1 cellular context compared by ENCODE assay signal in genomic region chr4:74202062-74202586, GRCh38.
TF ChIP-seq lines count a peak whose summit lies in the region.

No MANE protein-coding gene starts in this region.

TF ChIP-seq in HepG2, 621 proteins besides CTCF, POLR2A, EP300 and RAD21 (continued from another document and continues in another):
- TF ChIP-seq ARID4A (CRISPR knock-in tag; IDR thresholded peaks at IDR 0.05; ENCODE audit: borderline replicate concordance), result peak; percentile 24; the same call in 1 of the 2 replicates
- TF ChIP-seq SYNCRIP (IDR thresholded peaks at IDR 0.05; ENCODE audit: insufficient read depth, low read depth, low read length), result no peak
- no peak for TF ChIP-seq ZNF24 (IDR thresholded peaks at IDR 0.05)
- TF ChIP-seq JUND (CRISPR knock-in tag; IDR thresholded peaks at IDR 0.05), result no peak
- TF ChIP-seq TFDP2 (CRISPR knock-in tag; IDR thresholded peaks at IDR 0.05), result no peak
- 0 out of 2 replicates have a peak, but pooled peaks have one; percentile 50 for TF ChIP-seq RFXANK (CRISPR knock-in tag; IDR thresholded peaks at IDR 0.05)
- no peak for TF ChIP-seq ZNF550 (CRISPR knock-in tag; IDR thresholded peaks at IDR 0.05; ENCODE audit: borderline replicate concordance)
- TF ChIP-seq POLR2G (IDR thresholded peaks at IDR 0.05; ENCODE audit: low read depth, low read length), result no peak
- TF ChIP-seq ELF1 (CRISPR knock-in tag; IDR thresholded peaks at IDR 0.05), result peak; percentile 41; the same call in 1 of the 2 replicates
- no peak for TF ChIP-seq BRD4 (CRISPR knock-in tag; IDR thresholded peaks at IDR 0.05)
- TF ChIP-seq, protein P1, sequence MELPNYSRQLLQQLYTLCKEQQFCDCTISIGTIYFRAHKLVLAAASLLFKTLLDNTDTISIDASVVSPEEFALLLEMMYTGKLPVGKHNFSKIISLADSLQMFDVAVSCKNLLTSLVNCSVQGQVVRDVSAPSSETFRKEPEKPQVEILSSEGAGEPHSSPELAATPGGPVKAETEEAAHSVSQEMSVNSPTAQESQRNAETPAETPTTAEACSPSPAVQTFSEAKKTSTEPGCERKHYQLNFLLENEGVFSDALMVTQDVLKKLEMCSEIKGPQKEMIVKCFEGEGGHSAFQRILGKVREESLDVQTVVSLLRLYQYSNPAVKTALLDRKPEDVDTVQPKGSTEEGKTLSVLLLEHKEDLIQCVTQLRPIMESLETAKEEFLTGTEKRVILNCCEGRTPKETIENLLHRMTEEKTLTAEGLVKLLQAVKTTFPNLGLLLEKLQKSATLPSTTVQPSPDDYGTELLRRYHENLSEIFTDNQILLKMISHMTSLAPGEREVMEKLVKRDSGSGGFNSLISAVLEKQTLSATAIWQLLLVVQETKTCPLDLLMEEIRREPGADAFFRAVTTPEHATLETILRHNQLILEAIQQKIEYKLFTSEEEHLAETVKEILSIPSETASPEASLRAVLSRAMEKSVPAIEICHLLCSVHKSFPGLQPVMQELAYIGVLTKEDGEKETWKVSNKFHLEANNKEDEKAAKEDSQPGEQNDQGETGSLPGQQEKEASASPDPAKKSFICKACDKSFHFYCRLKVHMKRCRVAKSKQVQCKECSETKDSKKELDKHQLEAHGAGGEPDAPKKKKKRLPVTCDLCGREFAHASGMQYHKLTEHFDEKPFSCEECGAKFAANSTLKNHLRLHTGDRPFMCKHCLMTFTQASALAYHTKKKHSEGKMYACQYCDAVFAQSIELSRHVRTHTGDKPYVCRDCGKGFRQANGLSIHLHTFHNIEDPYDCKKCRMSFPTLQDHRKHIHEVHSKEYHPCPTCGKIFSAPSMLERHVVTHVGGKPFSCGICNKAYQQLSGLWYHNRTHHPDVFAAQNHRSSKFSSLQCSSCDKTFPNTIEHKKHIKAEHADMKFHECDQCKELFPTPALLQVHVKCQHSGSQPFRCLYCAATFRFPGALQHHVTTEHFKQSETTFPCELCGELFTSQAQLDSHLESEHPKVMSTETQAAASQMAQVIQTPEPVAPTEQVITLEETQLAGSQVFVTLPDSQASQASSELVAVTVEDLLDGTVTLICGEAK (IDR thresholded peaks at IDR 0.05), result no peak
- TF ChIP-seq, protein P1 (CRISPR knock-in tag; IDR thresholded peaks at IDR 0.05), result peak; percentile 25; the same call in 1 of the 2 replicates
- TF ChIP-seq NCOA5 (CRISPR knock-in tag; IDR thresholded peaks at IDR 0.05), result no peak
- no peak for TF ChIP-seq SRSF4 (IDR thresholded peaks at IDR 0.05; ENCODE audit: low read depth, low read length, poor library complexity, severe bottlenecking)
- TF ChIP-seq, protein P2, sequence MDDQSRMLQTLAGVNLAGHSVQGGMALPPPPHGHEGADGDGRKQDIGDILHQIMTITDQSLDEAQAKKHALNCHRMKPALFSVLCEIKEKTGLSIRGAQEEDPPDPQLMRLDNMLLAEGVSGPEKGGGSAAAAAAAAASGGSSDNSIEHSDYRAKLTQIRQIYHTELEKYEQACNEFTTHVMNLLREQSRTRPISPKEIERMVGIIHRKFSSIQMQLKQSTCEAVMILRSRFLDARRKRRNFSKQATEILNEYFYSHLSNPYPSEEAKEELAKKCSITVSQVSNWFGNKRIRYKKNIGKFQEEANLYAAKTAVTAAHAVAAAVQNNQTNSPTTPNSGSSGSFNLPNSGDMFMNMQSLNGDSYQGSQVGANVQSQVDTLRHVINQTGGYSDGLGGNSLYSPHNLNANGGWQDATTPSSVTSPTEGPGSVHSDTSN (CRISPR knock-in tag; IDR thresholded peaks at IDR 0.05; ENCODE audit: borderline replicate concordance), result no peak
- TF ChIP-seq ZBTB1 (CRISPR knock-in tag; IDR thresholded peaks at IDR 0.05; ENCODE audit: borderline replicate concordance), result no peak
- peak; percentile 82; the same call in 1 of the 2 replicates for TF ChIP-seq EHMT2 (IDR thresholded peaks at IDR 0.05; ENCODE audit: borderline replicate concordance, low read depth, low read length)
- no peak for TF ChIP-seq TEAD2 (CRISPR knock-in tag; IDR thresholded peaks at IDR 0.05)
- TF ChIP-seq SUZ12 (IDR thresholded peaks at IDR 0.05; ENCODE audit: low read depth, low read length), result no peak
- peak; percentile 28; the same call in 1 of the 2 replicates for TF ChIP-seq ZBTB21 (CRISPR knock-in tag; IDR thresholded peaks at IDR 0.05)
- TF ChIP-seq CSRNP2 (CRISPR knock-in tag; conservative IDR thresholded peaks at IDR 0.05; ENCODE audit: low read depth), result no peak
- no peak for TF ChIP-seq GTF2F1 (IDR thresholded peaks at IDR 0.05; ENCODE audit: low read length)
- TF ChIP-seq MTA3 (CRISPR knock-in tag; IDR thresholded peaks at IDR 0.05), result no peak
- no peak for TF ChIP-seq BORCS8-MEF2B (CRISPR knock-in tag; IDR thresholded peaks at IDR 0.05)
- TF ChIP-seq, protein P3, sequence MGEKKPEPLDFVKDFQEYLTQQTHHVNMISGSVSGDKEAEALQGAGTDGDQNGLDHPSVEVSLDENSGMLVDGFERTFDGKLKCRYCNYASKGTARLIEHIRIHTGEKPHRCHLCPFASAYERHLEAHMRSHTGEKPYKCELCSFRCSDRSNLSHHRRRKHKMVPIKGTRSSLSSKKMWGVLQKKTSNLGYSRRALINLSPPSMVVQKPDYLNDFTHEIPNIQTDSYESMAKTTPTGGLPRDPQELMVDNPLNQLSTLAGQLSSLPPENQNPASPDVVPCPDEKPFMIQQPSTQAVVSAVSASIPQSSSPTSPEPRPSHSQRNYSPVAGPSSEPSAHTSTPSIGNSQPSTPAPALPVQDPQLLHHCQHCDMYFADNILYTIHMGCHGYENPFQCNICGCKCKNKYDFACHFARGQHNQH (CRISPR knock-in tag; IDR thresholded peaks at IDR 0.05), result peak; percentile 88
- TF ChIP-seq LCORL (IDR thresholded peaks at IDR 0.05), result no peak; the same call in 1 of the 2 replicates
- TF ChIP-seq LCORL (CRISPR knock-in tag; IDR thresholded peaks at IDR 0.05), result peak; percentile 78
- no peak for TF ChIP-seq ZNF629 (CRISPR knock-in tag; conservative IDR thresholded peaks at IDR 0.05)
- TF ChIP-seq ZFP36 (IDR thresholded peaks at IDR 0.05; ENCODE audit: borderline replicate concordance, low read depth, low read length, partially characterized antibody), result peak; percentile 94
- TF ChIP-seq SP5 (CRISPR knock-in tag; IDR thresholded peaks at IDR 0.05; ENCODE audit: borderline replicate concordance, low read depth), result peak; percentile 80
- no peak for TF ChIP-seq CENPBD1 (CRISPR knock-in tag; IDR thresholded peaks at IDR 0.05; ENCODE audit: borderline replicate concordance, low read depth)
- no peak for TF ChIP-seq PHB2 (IDR thresholded peaks at IDR 0.05; ENCODE audit: partially characterized antibody)
- no peak for TF ChIP-seq ZBTB14 (CRISPR knock-in tag; IDR thresholded peaks at IDR 0.05)
- TF ChIP-seq RARG (CRISPR knock-in tag; IDR thresholded peaks at IDR 0.05; ENCODE audit: low read depth), result no peak
- TF ChIP-seq ZNF770 (CRISPR knock-in tag; IDR thresholded peaks at IDR 0.05), result peak; percentile 41; the same call in 1 of the 2 replicates
- no peak for TF ChIP-seq ZMYM2 (CRISPR knock-in tag; IDR thresholded peaks at IDR 0.05)
- TF ChIP-seq SALL2 (CRISPR knock-in tag; IDR thresholded peaks at IDR 0.05), result no peak
- TF ChIP-seq ARID2 (CRISPR knock-in tag; IDR thresholded peaks at IDR 0.05; ENCODE audit: borderline replicate concordance), result no peak
- no peak for TF ChIP-seq CC2D1A (CRISPR knock-in tag; IDR thresholded peaks at IDR 0.05)
